ENCODE assay signal across 1 cellular context in the genomic region with DNA sequence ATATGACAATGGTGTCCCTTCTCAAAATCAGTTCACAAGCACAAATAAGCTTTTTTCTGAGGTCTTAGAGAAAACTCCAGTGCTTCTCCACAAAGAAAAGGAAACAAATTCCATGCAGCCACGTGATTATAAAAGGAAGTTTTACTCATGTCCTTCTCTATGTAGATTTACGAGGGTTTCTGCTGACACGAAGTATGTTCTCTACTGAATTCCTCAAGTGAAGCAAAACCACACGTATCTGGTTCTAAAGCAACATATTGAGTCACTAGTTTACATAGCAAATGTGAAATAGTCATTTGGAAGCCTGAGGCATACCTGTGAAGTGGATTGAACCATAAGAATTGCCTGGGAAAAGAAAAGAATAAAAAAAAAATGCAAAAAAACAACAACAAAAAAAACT.
TF ChIP-seq lines count a peak whose summit lies in the region.

No MANE protein-coding gene starts in this region.

TF ChIP-seq in Ishikawa, 13 proteins besides CTCF, POLR2A, EP300 and RAD21 (continued from another document):
- TF ChIP-seq, protein P1, sequence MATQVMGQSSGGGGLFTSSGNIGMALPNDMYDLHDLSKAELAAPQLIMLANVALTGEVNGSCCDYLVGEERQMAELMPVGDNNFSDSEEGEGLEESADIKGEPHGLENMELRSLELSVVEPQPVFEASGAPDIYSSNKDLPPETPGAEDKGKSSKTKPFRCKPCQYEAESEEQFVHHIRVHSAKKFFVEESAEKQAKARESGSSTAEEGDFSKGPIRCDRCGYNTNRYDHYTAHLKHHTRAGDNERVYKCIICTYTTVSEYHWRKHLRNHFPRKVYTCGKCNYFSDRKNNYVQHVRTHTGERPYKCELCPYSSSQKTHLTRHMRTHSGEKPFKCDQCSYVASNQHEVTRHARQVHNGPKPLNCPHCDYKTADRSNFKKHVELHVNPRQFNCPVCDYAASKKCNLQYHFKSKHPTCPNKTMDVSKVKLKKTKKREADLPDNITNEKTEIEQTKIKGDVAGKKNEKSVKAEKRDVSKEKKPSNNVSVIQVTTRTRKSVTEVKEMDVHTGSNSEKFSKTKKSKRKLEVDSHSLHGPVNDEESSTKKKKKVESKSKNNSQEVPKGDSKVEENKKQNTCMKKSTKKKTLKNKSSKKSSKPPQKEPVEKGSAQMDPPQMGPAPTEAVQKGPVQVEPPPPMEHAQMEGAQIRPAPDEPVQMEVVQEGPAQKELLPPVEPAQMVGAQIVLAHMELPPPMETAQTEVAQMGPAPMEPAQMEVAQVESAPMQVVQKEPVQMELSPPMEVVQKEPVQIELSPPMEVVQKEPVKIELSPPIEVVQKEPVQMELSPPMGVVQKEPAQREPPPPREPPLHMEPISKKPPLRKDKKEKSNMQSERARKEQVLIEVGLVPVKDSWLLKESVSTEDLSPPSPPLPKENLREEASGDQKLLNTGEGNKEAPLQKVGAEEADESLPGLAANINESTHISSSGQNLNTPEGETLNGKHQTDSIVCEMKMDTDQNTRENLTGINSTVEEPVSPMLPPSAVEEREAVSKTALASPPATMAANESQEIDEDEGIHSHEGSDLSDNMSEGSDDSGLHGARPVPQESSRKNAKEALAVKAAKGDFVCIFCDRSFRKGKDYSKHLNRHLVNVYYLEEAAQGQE (IDR thresholded peaks at IDR 0.05; ENCODE audit: low read depth) = no peak
